7 cellular contexts compared by ENCODE assay signal in genomic region chr22:39309881-39310714, GRCh38. TPM values are rescaled to one million over a fixed set of nuclear protein-coding genes. Genes with fewer than 3 reads are reported as not detected.
DNase-seq lines count a peak whose midpoint lies in the region; ATAC-seq, FAIRE-seq and TF ChIP-seq lines count a peak whose summit lies in the region.

No MANE protein-coding gene starts in this region.

- DNase-seq in EL = peak; percentile 70
- DNase-seq in Karpas-422 = no peak
- peak; percentile 69 for DNase-seq in bronchial epithelial cell (ENCODE audit: low read depth)
- DNase-seq in omental fat pad (ENCODE audit: low spot score) = no peak
- no peak for DNase-seq in NCI-H2107 treated with DMSO at 0.1 percent for 48 hours (lab: John Stamatoyannopoulos, UW; ENCODE audit: unreplicated experiment)
- no peak for DNase-seq in mucosa of descending colon
- no peak for DNase-seq in iPS-NIHi7 (ENCODE audit: extremely low spot score)

- no peak for TF ChIP-seq CTCF in bronchial epithelial cell (IDR thresholded peaks at IDR 0.05; ENCODE audit: insufficient read depth, low read length, severe bottlenecking)
- no peak for TF ChIP-seq CTCF in omental fat pad (IDR thresholded peaks at IDR 0.05)
- no peak for TF ChIP-seq CTCF in mucosa of descending colon (IDR thresholded peaks at IDR 0.05)

- FAIRE-seq in bronchial epithelial cell (lab: Jason Lieb, UNC) = no peak

- no peaks in the 10 kb centered on the region for H3K79me2 ChIP-seq in Karpas-422 (ENCODE audit: low read length)

- peaks cover 60% of the 10 kb centered on the region for H4K20me1 ChIP-seq in Karpas-422 (ENCODE audit: insufficient read depth, low read depth, low read length)

- intact Hi-C loops in mucosa of descending colon (cut with DNase I, micrococcal nuclease) = loop anchor here (5.0 to 10.0 kb wide), 2 partner anchors 135 to 138 kb away; no protein-coding TSS in a partner anchor

- peaks cover 42% of the 10 kb centered on the region for H3K36me3 ChIP-seq in Karpas-422 (ENCODE audit: insufficient read depth, low read length)
- H3K36me3 ChIP-seq in bronchial epithelial cell (ENCODE audit: control insufficient read depth, insufficient read depth, low read length) = peaks cover 30% of the 10 kb centered on the region
- peaks cover 19% of the 10 kb centered on the region for H3K36me3 ChIP-seq in mucosa of descending colon (ENCODE audit: low read depth)

- peak overlapping the region; percentile 11; the same call in 1 of the 2 replicates for H3K27ac ChIP-seq in Karpas-422 (ENCODE audit: low read length)

- no peak overlapping the region for H3K4me2 ChIP-seq in Karpas-422 (ENCODE audit: low read depth, low read length, poor library complexity, severe bottlenecking)

- no peak overlapping the region for H2AFZ ChIP-seq in Karpas-422 (ENCODE audit: low read length)

- ATAC-seq in omental fat pad (ENCODE audit: low FRiP score) (peak; percentile 8), mucosa of descending colon (no peak)

- H3K4me3 ChIP-seq in Karpas-422 (ENCODE audit: low read length) (no peak overlapping the region), bronchial epithelial cell (ENCODE audit: low read depth, low read length) (no peak overlapping the region), mucosa of descending colon (no peak overlapping the region)

- H3K9me3 ChIP-seq in Karpas-422 (ENCODE audit: low read length) (no peaks in the 10 kb centered on the region), mucosa of descending colon (no peaks in the 10 kb centered on the region)

- no peak overlapping the region for H3K9ac ChIP-seq in Karpas-422 (ENCODE audit: low read length)

- H3K27me3 ChIP-seq in Karpas-422 (ENCODE audit: low read length) (no peaks in the 10 kb centered on the region), bronchial epithelial cell (ENCODE audit: control insufficient read depth, insufficient read depth, low read length) (no peaks in the 10 kb centered on the region)

- H3K9me2 ChIP-seq in Karpas-422 (replicated peaks; ENCODE audit: insufficient read depth, low read length) = no peaks in the 10 kb centered on the region

- H3K4me1 ChIP-seq in Karpas-422 (ENCODE audit: low read length) (peaks cover 3% of the 10 kb centered on the region; the same call in 1 of the 2 replicates), mucosa of descending colon (ENCODE audit: low read depth) (peaks cover 4% of the 10 kb centered on the region)

RNA-seq across cellular contexts. Expression of gene RPL3, which starts 9.3 kb away (rescaled TPM):
- 1,770 and 3,552 TPM in 2 replicates for total RNA-seq in Karpas-422 (2014; rRNA removed; shearing (Covaris generic); ENCODE audit: low replicate concordance)
- total RNA-seq in bronchial epithelial cell (5,727 and 8,485 TPM in 2 replicates), omental fat pad (1,000 to 10,000 TPM; 1,543 to 2,117 (median 1,973) TPM), mucosa of descending colon (1,000 to 10,000 TPM; 1,561 to 1,749 (median 1,709) TPM)

RNA-seq across cellular contexts. Expression of gene SYNGR1, which starts 39.7 kb away (rescaled TPM):
- total RNA-seq in Karpas-422 (2014; rRNA removed; shearing (Covaris generic); ENCODE audit: low replicate concordance) = 37.2 and 47.7 TPM in 2 replicates
- total RNA-seq in bronchial epithelial cell (0.26 and 2.0 TPM in 2 replicates), omental fat pad (10 to 100 TPM in 2 of 4 donors, 1 to 10 TPM in 2; 4.4 to 11.0 (median 9.9) TPM), mucosa of descending colon (10 to 100 TPM in 1 of 3 donors, 1 to 10 TPM in 2; 1.7 to 26.5 (median 2.9) TPM)

Comparison
In these comparisons a context has a peak if more than half of its experiments do, and no peak if none do; other contexts are left out.
1. DNase-seq: peak in EL (single experiment) and bronchial epithelial cell (single experiment); none in Karpas-422 (single experiment), omental fat pad (single experiment), NCI-H2107 treated with DMSO at 0.1 percent for 48 hours (single experiment), mucosa of descending colon (0 of 3) and iPS-NIHi7 (single experiment).